Comparison of ENCODE assay signal across 1 cellular context in genomic region chr6:84762941-84763396, GRCh38.
A peak's percentile ranks its signal among the peaks of the same experiment; 100 is the strongest.
TF ChIP-seq lines count a peak whose summit lies in the region.

No MANE protein-coding gene starts in this region.

TF ChIP-seq in HEK293, 187 proteins besides CTCF, POLR2A, EP300 and RAD21 (continued from another document):
- TF ChIP-seq ZSCAN18 (tag by site-specific recombination; IDR thresholded peaks at IDR 0.05) (no peak), OSR2 (tag by site-specific recombination; IDR thresholded peaks at IDR 0.05) (no peak), ZNF19 (tag by site-specific recombination; IDR thresholded peaks at IDR 0.05; ENCODE audit: low read depth) (no peak), ZNF157 (tag by site-specific recombination; IDR thresholded peaks at IDR 0.05) (no peak), ZNF621 (tag by site-specific recombination; IDR thresholded peaks at IDR 0.05) (no peak), ZFP37 (tag by site-specific recombination; IDR thresholded peaks at IDR 0.05) (0 out of 2 replicates have a peak, but pooled peaks have one; percentile 19), ZNF341 (tag by site-specific recombination; IDR thresholded peaks at IDR 0.05; ENCODE audit: low read depth) (no peak), ZNF692 (tag by site-specific recombination; IDR thresholded peaks at IDR 0.05) (peak; percentile 53; the same call in 1 of the 2 replicates), ZNF571 (tag by site-specific recombination; IDR thresholded peaks at IDR 0.05) (no peak), ZNF473 (tag by site-specific recombination; IDR thresholded peaks at IDR 0.05) (no peak), ZNF121 (tag by site-specific recombination; IDR thresholded peaks at IDR 0.05) (0 out of 2 replicates have a peak, but pooled peaks have one; percentile 33), ZNF394 (tag by site-specific recombination; IDR thresholded peaks at IDR 0.05; ENCODE audit: borderline replicate concordance) (no peak), ZNF26 (tag by site-specific recombination; IDR thresholded peaks at IDR 0.05) (no peak), ZNF629 (tag by site-specific recombination; IDR thresholded peaks at IDR 0.05) (no peak), ZBTB49 (tag by site-specific recombination; IDR thresholded peaks at IDR 0.05; ENCODE audit: low read depth) (no peak), ZNF521 (tag by site-specific recombination; IDR thresholded peaks at IDR 0.05) (no peak), ZIC2 (tag by site-specific recombination; IDR thresholded peaks at IDR 0.05) (no peak)
